In genomic region chr5:86572825-86573224, GRCh38 we compare ENCODE assay signal across 7 cellular contexts.
"Had no signal": no experiment of that assay in that cellular context is flagged by ENCODE, and none has a peak within 500 bp of the region (broad histone marks: within the 10 kb centered on the region; RNA-seq: fewer than 3 reads in every experiment).

No MANE protein-coding gene starts in this region.

- FAIRE-seq: G401.6, GM12878, GM12891, GM12892, GM18507 had no signal

- H3K4me3 ChIP-seq: GM12878 had no signal

- ATAC-seq: GM12878 had no signal

- DNase-seq: GDM1, GF-D8 had no signal
